In the genomic region with DNA sequence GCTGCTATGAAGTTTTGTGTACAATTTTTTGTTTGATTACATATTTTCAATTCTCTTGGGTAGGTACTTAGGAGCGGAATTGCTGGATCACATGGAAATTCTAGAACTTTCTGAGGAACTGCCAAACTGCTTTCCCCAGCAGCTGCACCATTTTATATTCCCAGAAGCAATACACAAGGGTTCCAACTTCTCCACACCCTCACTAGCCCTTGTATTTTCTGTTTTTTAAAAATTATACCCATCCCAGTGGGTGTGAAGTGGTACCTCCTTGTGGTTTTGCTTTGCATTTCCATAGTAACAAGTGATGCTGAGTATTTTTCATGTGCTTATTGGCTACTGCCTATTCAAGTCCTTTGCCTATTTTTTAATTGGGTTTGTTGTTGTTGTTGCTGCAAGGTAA, we compare ENCODE assay signal across 27 cellular contexts. TPM values are rescaled to one million over a fixed set of nuclear protein-coding genes. Genes with fewer than 3 reads are reported as not detected.
DNase-seq lines count a peak whose midpoint lies in the region; ATAC-seq, FAIRE-seq and TF ChIP-seq lines count a peak whose summit lies in the region.
"Had no signal": no experiment of that assay in that cellular context is flagged by ENCODE, and none has a peak within 500 bp of the region (broad histone marks: within the 10 kb centered on the region; RNA-seq: fewer than 3 reads in every experiment).

No MANE protein-coding gene starts in this region.

- H3K27me3 ChIP-seq in HepG2 (ENCODE audit: control insufficient read depth in 1 of 2, insufficient read depth in 2 of 2, low read length in 2 of 2) (no peaks in the 10 kb centered on the region), right lobe of liver (no peaks in the 10 kb centered on the region), H1 (replicated peaks in 1 of 4; ENCODE audit: control insufficient read depth in 3 of 4, extremely low read depth in 1 of 4, insufficient read depth in 3 of 4, low read length in 3 of 4) (no peaks in the 10 kb centered on the region)
- H3K27me3 ChIP-seq: MG63, sigmoid colon had no signal

- TF ChIP-seq RAD21 in HepG2 (CRISPR knock-in tag; IDR thresholded peaks at IDR 0.05) (no peak), H1 (IDR thresholded peaks at IDR 0.05 in 1 of 2, conservative IDR thresholded peaks at IDR 0.05 in 1 of 2; ENCODE audit: low read depth in 2 of 2, low read length in 2 of 2) (no peak)

- no peak overlapping the region for H3K14ac ChIP-seq in H1 (ENCODE audit: insufficient read length)

- no peak overlapping the region for H3K18ac ChIP-seq in H1 (ENCODE audit: extremely low read depth, low read length)

- POLR2A ChIA-PET in HepG2 (lab: Yijun Ruan, JAX) (no interaction called here), H1 (lab: Charles Lee; ENCODE audit: partially characterized antibody) (no interaction called here)

- H3K9me3 ChIP-seq in HepG2 (ENCODE audit: low read length) (peaks cover 12% of the 10 kb centered on the region; the same call in 1 of the 2 replicates), right lobe of liver (no peaks in the 10 kb centered on the region), H1 (ENCODE audit: insufficient read depth in 2 of 2, low read depth in 1 of 2, low read length in 1 of 2) (peaks cover 10 to 11% of the 10 kb centered on the region in 2 experiments; a peak in 2 of 4 replicates)
- H3K9me3 ChIP-seq: MG63, sigmoid colon had no signal

- TF ChIP-seq EP300 in HepG2 (IDR thresholded peaks at IDR 0.05; ENCODE audit: low read depth in 2 of 2, low read length in 2 of 2) (no peak), HepG2 (CRISPR knock-in tag; IDR thresholded peaks at IDR 0.05; ENCODE audit: borderline replicate concordance) (no peak), H1 (IDR thresholded peaks at IDR 0.05; ENCODE audit: borderline replicate concordance in 1 of 2, low read depth in 2 of 2, low read length in 2 of 2) (no peak)

- no peak overlapping the region for H2BK12ac ChIP-seq in H1 (ENCODE audit: low read depth, low read length)

- H3K4me3 Mint-ChIP-seq in activated T-cell treated with anti-CD3 and anti-CD28 coated beads, Interleukin-2, amount 50 U/mL, for 24 hours: no peak overlapping the region
- H3K4me3 Mint-ChIP-seq: activated naive CD8-positive, alpha-beta T cell treated with anti-CD3 and anti-CD28 coated beads, Interleukin-2, amount 10 ng/mL, durations not matched to agents 7 days and 5 days; activated T-helper 17 cell treated with anti-CD3 and anti-CD28 coated beads, Interleukin-2, amount 50 U/mL, for 72 hours; CD8-positive, alpha-beta T cell; naive thymus-derived CD4-positive, alpha-beta T cell had no signal

- H3K4me1 ChIP-seq in HepG2 (ENCODE audit: insufficient read depth, low read length) (peaks cover 31% of the 10 kb centered on the region), right lobe of liver (no peaks in the 10 kb centered on the region), H1 (replicated peaks in 1 of 4; ENCODE audit: control insufficient read depth in 3 of 4, insufficient read depth in 4 of 4, low read length in 3 of 4) (no peaks in the 10 kb centered on the region)

- whole genome bisulfite sequencing in HepG2 (ENCODE audit: low lambda C conversion rate): 92% methylated on average over 1 of the region's 1 CpG
- WGBS in right lobe of liver (ENCODE audit: insufficient coverage, low coverage, low lambda C conversion rate, missing lambda C conversion rate): 78% methylated on average over 1 of the region's 1 CpG
- 95% methylated on average over 1 of the region's 1 CpG; no CpG with 5 or more reads in 1 of the 2 experiments for WGBS in H1 (ENCODE audit: extremely low coverage in 1 of 2, insufficient coverage in 1 of 2, insufficient read length in 1 of 2, insufficient replicate concordance in 2 of 2, low coverage in 1 of 2, low lambda C conversion rate in 2 of 2, missing lambda C conversion rate in 1 of 2), 2 experiments

- H4K5ac ChIP-seq in H1 (ENCODE audit: insufficient read length, low read depth, low read length): no peak overlapping the region

- H3K36me3 ChIP-seq in HepG2 (replicated peaks in 1 of 2; ENCODE audit: control insufficient read depth in 1 of 2, insufficient read depth in 2 of 2, low read length in 2 of 2) (no peaks in the 10 kb centered on the region), right lobe of liver (no peaks in the 10 kb centered on the region), H1 (ENCODE audit: control insufficient read depth in 2 of 4, insufficient read depth in 4 of 4, low read length in 3 of 4) (no peaks in the 10 kb centered on the region)
- H3K36me3 ChIP-seq: MG63, sigmoid colon had no signal

- H2AFZ ChIP-seq in HepG2 (ENCODE audit: low read length) (no peak overlapping the region), H1 (ENCODE audit: low read length) (no peak overlapping the region)

- BruUV-seq in HepG2 (replicated peaks; lab: Mats Ljungman, UMichigan): no TSS peak

- H3K36me3 Mint-ChIP-seq in activated T-cell treated with anti-CD3 and anti-CD28 coated beads, Interleukin-2, amount 50 U/mL, for 24 hours (ENCODE audit: low read depth): no peaks in the 10 kb centered on the region
- H3K36me3 Mint-ChIP-seq: activated naive CD8-positive, alpha-beta T cell treated with anti-CD3 and anti-CD28 coated beads, Interleukin-2, amount 10 ng/mL, durations not matched to agents 7 days and 5 days; CD8-positive, alpha-beta T cell; naive thymus-derived CD4-positive, alpha-beta T cell had no signal

- H3K23me2 ChIP-seq in H1 (ENCODE audit: low read depth, low read length): no peaks in the 10 kb centered on the region

- H2AK5ac ChIP-seq in H1 (ENCODE audit: low read depth, low read length): no peak overlapping the region

- H3K4ac ChIP-seq in H1 (replicated peaks; ENCODE audit: insufficient read length, low read depth, low read length): no peak overlapping the region

- H3K56ac ChIP-seq in H1 (replicated peaks; ENCODE audit: insufficient read length, low read depth, low read length): no peak overlapping the region

- ATAC-seq in HepG2 (no peak), right lobe of liver (no peak), HG02678 (IDR thresholded peaks at IDR 0.05; ENCODE audit: unreplicated experiment) (no peak)
- ATAC-seq: activated T-helper 17 cell treated with anti-CD3 and anti-CD28 coated beads, Interleukin-2, amount 50 U/mL, for 72 hours; CD8-positive, alpha-beta T cell; esophagus mucosa; naive thymus-derived CD4-positive, alpha-beta T cell had no signal

- H3K27ac ChIP-seq in HepG2 (ENCODE audit: extremely low read length, insufficient read depth, low read length) (no peak overlapping the region), right lobe of liver (no peak overlapping the region), H1 (ENCODE audit: low read depth, low read length) (no peak overlapping the region)
- H3K27ac ChIP-seq: sigmoid colon had no signal

- no peak for TF ChIP-seq CTCF in HepG2 (CRISPR knock-in tag; IDR thresholded peaks at IDR 0.05)
- no peak for TF ChIP-seq CTCF in right lobe of liver (IDR thresholded peaks at IDR 0.05)
- no peak for TF ChIP-seq CTCF in H1 (IDR thresholded peaks at IDR 0.05; ENCODE audit: control extremely low read depth in 1 of 3, insufficient read depth in 1 of 3, low read depth in 1 of 3, low read length in 3 of 3)

- H3K9ac ChIP-seq in HepG2 (ENCODE audit: insufficient read depth, low read depth, low read length): no peak overlapping the region
- H3K9ac ChIP-seq in H1 (replicated peaks in 1 of 4; ENCODE audit: extremely low read depth in 1 of 4, low read depth in 3 of 4, low read length in 3 of 4): no peak overlapping the region

- H3K27ac Mint-ChIP-seq in activated T-cell treated with anti-CD3 and anti-CD28 coated beads, Interleukin-2, amount 50 U/mL, for 24 hours: no peak overlapping the region
- H3K27ac Mint-ChIP-seq: activated naive CD8-positive, alpha-beta T cell treated with anti-CD3 and anti-CD28 coated beads, Interleukin-2, amount 10 ng/mL, durations not matched to agents 7 days and 5 days; activated T-helper 17 cell treated with anti-CD3 and anti-CD28 coated beads, Interleukin-2, amount 50 U/mL, for 72 hours; CD8-positive, alpha-beta T cell; naive thymus-derived CD4-positive, alpha-beta T cell had no signal

- H4K20me1 ChIP-seq in HepG2 (ENCODE audit: insufficient read depth, low read length) (no peaks in the 10 kb centered on the region), H1 (replicated peaks in 1 of 2; ENCODE audit: control insufficient read depth in 1 of 2, insufficient read depth in 2 of 2, low read length in 2 of 2) (no peaks in the 10 kb centered on the region)

- H3K79me2 ChIP-seq in HepG2 (ENCODE audit: insufficient read depth, low read length) (no peaks in the 10 kb centered on the region), H1 (ENCODE audit: control insufficient read depth in 1 of 2, insufficient read depth in 2 of 2, low read length in 2 of 2) (no peaks in the 10 kb centered on the region)

- DNase-seq in HepG2 (ENCODE audit: low spot score): no peak
- no peak for DNase-seq in right lobe of liver
- DNase-seq in OCI-M1 (lab: John Stamatoyannopoulos, UW): peak; percentile 17
- no peak for DNase-seq in H1 (ENCODE audit: low read depth in 1 of 2, low spot score in 2 of 2)
- no peak for DNase-seq in Ammon's horn (ENCODE audit: low spot score)
- no peak for DNase-seq in H54 (ENCODE audit: insufficient read length, low spot score)
- DNase-seq in activated T-cell treated with anti-CD3 and anti-CD28 coated beads, Interleukin-2, amount 50 U/mL, for 24 hours: no peak
- DNase-seq: activated CD4-positive, CD25-positive, alpha-beta regulatory T cell treated with anti-CD3 and anti-CD28 coated beads, Interleukin-2, amount 50 U/mL, for 72 hours; activated naive CD8-positive, alpha-beta T cell treated with anti-CD3 and anti-CD28 coated beads, Interleukin-2, amount 10 ng/mL, durations not matched to agents 7 days and 5 days; CD8-positive, alpha-beta T cell; islet precursor cell; mammary epithelial cell; MG63; NCI-H2029; NCI-H446 treated with DMSO at 0.1 percent for 48 hours; SHP77; sigmoid colon had no signal

- FAIRE-seq in HepG2 (lab: Jason Lieb, UNC): no peak
- no peak for FAIRE-seq in H1 (lab: Jason Lieb, UNC)
- FAIRE-seq in H54 (lab: Jason Lieb, UNC): no peak
- FAIRE-seq: G401.6, GM12891 had no signal

- in situ Hi-C loops in HepG2 (cut with HindIII; ENCODE audit: extremely low pct_ligation_motif_present, low pct_unique_long_range_greater_than_20kb): loop anchor here (10.0 kb wide), 1 partner anchor 595 kb away; no protein-coding TSS in a partner anchor

- H3K27me3 Mint-ChIP-seq in activated T-cell treated with anti-CD3 and anti-CD28 coated beads, Interleukin-2, amount 50 U/mL, for 24 hours: peaks cover 15% of the 10 kb centered on the region

- H4K91ac ChIP-seq in H1 (replicated peaks; ENCODE audit: insufficient read length, low read length): no peak overlapping the region

- peaks cover 4% of the 10 kb centered on the region for H3K4me1 Mint-ChIP-seq in activated T-cell treated with anti-CD3 and anti-CD28 coated beads, Interleukin-2, amount 50 U/mL, for 24 hours (ENCODE audit: low read depth)
- H3K4me1 Mint-ChIP-seq: activated naive CD8-positive, alpha-beta T cell treated with anti-CD3 and anti-CD28 coated beads, Interleukin-2, amount 10 ng/mL, durations not matched to agents 7 days and 5 days; activated T-helper 17 cell treated with anti-CD3 and anti-CD28 coated beads, Interleukin-2, amount 50 U/mL, for 72 hours; naive thymus-derived CD4-positive, alpha-beta T cell had no signal

- H2BK15ac ChIP-seq in H1 (ENCODE audit: low read length): no peak overlapping the region

- intact Hi-C loops in HepG2 (cut with micrococcal nuclease; ENCODE audit: unreplicated experiment): no loop called here
- intact Hi-C loops in right lobe of liver (cut with DNase I): no loop called here

- no peaks in the 10 kb centered on the region for H3K79me1 ChIP-seq in H1 (ENCODE audit: low read depth, low read length)

- H3K4me3 ChIP-seq in HepG2 (replicated peaks in 1 of 3; ENCODE audit: insufficient read depth in 1 of 3, low read depth in 2 of 3, low read length in 3 of 3) (no peak overlapping the region), right lobe of liver (no peak overlapping the region), H1 (ENCODE audit: extremely low read depth in 1 of 4, insufficient read depth in 2 of 4, low read depth in 3 of 4, low read length in 4 of 4) (no peak overlapping the region)
- H3K4me3 ChIP-seq: MG63, sigmoid colon had no signal

- CTCF ChIA-PET in HepG2 (lab: Yijun Ruan, JAX; ENCODE audit: low intra/inter-chr PET ratio, low total read pairs): no interaction called here
- CTCF ChIA-PET in H1 (lab: Charles Lee; ENCODE audit: partially characterized antibody): no interaction called here

- no peak overlapping the region for H2BK120ac ChIP-seq in H1 (replicated peaks; ENCODE audit: low read depth, low read length)

- H2BK20ac ChIP-seq in H1 (ENCODE audit: low read length): no peak overlapping the region

- H3K9me3 Mint-ChIP-seq in activated T-cell treated with anti-CD3 and anti-CD28 coated beads, Interleukin-2, amount 50 U/mL, for 24 hours: no peaks in the 10 kb centered on the region
- H3K9me3 Mint-ChIP-seq: activated naive CD8-positive, alpha-beta T cell treated with anti-CD3 and anti-CD28 coated beads, Interleukin-2, amount 10 ng/mL, durations not matched to agents 7 days and 5 days; activated T-helper 17 cell treated with anti-CD3 and anti-CD28 coated beads, Interleukin-2, amount 50 U/mL, for 72 hours had no signal

- TF ChIP-seq POLR2A in HepG2 (IDR thresholded peaks at IDR 0.05; ENCODE audit: insufficient read depth in 1 of 2, low read depth in 2 of 2, low read length in 2 of 2) (no peak), right lobe of liver (IDR thresholded peaks at IDR 0.05) (no peak), H1 (IDR thresholded peaks at IDR 0.05; ENCODE audit: control extremely low read depth in 1 of 2, low read depth in 2 of 2, low read length in 2 of 2) (no peak), H54 (IDR thresholded peaks at IDR 0.05; ENCODE audit: low read depth, low read length) (no peak)

- no peak overlapping the region for H2BK5ac ChIP-seq in H1 (ENCODE audit: low read depth, low read length)

- H4K8ac ChIP-seq in H1 (ENCODE audit: extremely low read depth, insufficient read depth, low read length): no peak overlapping the region

- H3K23ac ChIP-seq in H1 (ENCODE audit: insufficient read length): no peak overlapping the region

- no peak overlapping the region for H3K4me2 ChIP-seq in HepG2 (ENCODE audit: low read depth, low read length)
- H3K4me2 ChIP-seq in H1 (ENCODE audit: insufficient read depth in 1 of 2, low read depth in 2 of 2, low read length in 2 of 2): no peak overlapping the region

RNA-seq across cellular contexts. Expression of a gene that starts 20.9 kb away (rescaled TPM):
- total RNA-seq in HepG2 (2016; rRNA removed; fragmentation: Illumina TruSeq; extraction: Trizol) (0.56 TPM in 1 of 2 replicates, not detected in the other), right lobe of liver (not detected)
- total RNA-seq in HepG2 (2016; cell fraction: cytosol; rRNA removed; fragmentation: Illumina TruSeq; extraction: Trizol; ENCODE audit: low read depth): not detected in 2 replicates
- 0.26 TPM in 1 of 2 replicates, not detected in the other for total RNA-seq in HepG2 (2016; cell fraction: insoluble cytoplasmic fraction; rRNA removed; fragmentation: Illumina TruSeq; extraction: Trizol)
- total RNA-seq in HepG2 (2016; cell fraction: membrane; rRNA removed; fragmentation: Illumina TruSeq; extraction: Trizol): 0.24 and 0.34 TPM in 2 replicates
- total RNA-seq in HepG2 (2016; cell fraction: nucleus; rRNA removed; fragmentation: Illumina TruSeq; extraction: Trizol): not detected in 2 replicates
- polyA plus RNA-seq in HepG2 (2011; rRNA removed) (0.09 and 0.21 TPM in 2 replicates), H1 (2011; rRNA removed) (not detected in 2 replicates)
- not detected in 2 replicates for polyA plus RNA-seq in HepG2 (2011; cell fraction: cytosol; rRNA removed)
- not detected in 2 replicates for polyA plus RNA-seq in HepG2 (2011; cell fraction: nucleus; rRNA removed)
- polyA plus RNA-seq in HepG2 (2012): 0.53 and 0.59 TPM in 2 replicates
- 0.18 and 0.19 TPM in 2 replicates for polyA plus RNA-seq in HepG2 (2016; cell fraction: cytosol; fragmentation: Illumina TruSeq; extraction: Trizol; ENCODE audit: low read depth)
- not detected in 2 replicates for polyA plus RNA-seq in HepG2 (2016; cell fraction: insoluble cytoplasmic fraction; fragmentation: Illumina TruSeq; extraction: Trizol; ENCODE audit: low read depth)
- 0.26 TPM in 1 of 2 replicates, not detected in the other for polyA plus RNA-seq in HepG2 (2016; cell fraction: membrane; fragmentation: Illumina TruSeq; extraction: Trizol; ENCODE audit: low read depth)
- not detected in 2 replicates for polyA plus RNA-seq in HepG2 (2016; cell fraction: nucleus; fragmentation: Illumina TruSeq; extraction: Trizol; ENCODE audit: insufficient read depth, low read depth)
- polyA minus RNA-seq in HepG2 (2011; rRNA and poly(A)+ RNA removed; ENCODE audit: low replicate concordance): not detected in 2 replicates
- polyA minus RNA-seq in HepG2 (2011; cell fraction: cytosol; rRNA and poly(A)+ RNA removed): not detected in 2 replicates
- not detected in 2 replicates for polyA minus RNA-seq in HepG2 (2011; cell fraction: nucleus; rRNA and poly(A)+ RNA removed)
- not detected in 2 replicates for total RNA-seq in H1 (2021; fragmentation: NEBNext Ultra II Directional; extraction: Animal tissue kit (Norgen Biotek cat#: 25700))
- polyA plus RNA-seq in H1 (2011; cell fraction: cytosol; rRNA removed): not detected
- not detected for polyA plus RNA-seq in H1 (2011; cell fraction: nucleus; rRNA removed)
- polyA plus RNA-seq in H1 (2012, experiment 1 of 2): 0.23 to 3.0 TPM (median 0.65 TPM) in 4 replicates
- polyA plus RNA-seq in H1 (2012, experiment 2 of 2): not detected
- not detected for polyA plus RNA-seq in H1 (2013, experiment 1 of 2)
- 0.07 TPM for polyA plus RNA-seq in H1 (2013, experiment 2 of 2)
- not detected in 2 replicates for polyA minus RNA-seq in H1 (2011; rRNA and poly(A)+ RNA removed)
- not detected for polyA minus RNA-seq in H1 (2011; cell fraction: cytosol; rRNA and poly(A)+ RNA removed)
- not detected for polyA minus RNA-seq in H1 (2011; cell fraction: nucleus; rRNA and poly(A)+ RNA removed)
- total RNA-seq: activated naive CD8-positive, alpha-beta T cell treated with anti-CD3 and anti-CD28 coated beads, Interleukin-2, amount 10 ng/mL, durations not matched to agents 7 days and 5 days; activated T-helper 17 cell treated with anti-CD3 and anti-CD28 coated beads, Interleukin-2, amount 50 U/mL, for 72 hours; esophagus mucosa; HT1080; mammary epithelial cell; naive thymus-derived CD4-positive, alpha-beta T cell; osteocyte; sigmoid colon; subcutaneous adipose tissue; urinary bladder had no signal
- polyA plus RNA-seq: mammary epithelial cell; naive thymus-derived CD4-positive, alpha-beta T cell; sigmoid colon; urinary bladder had no signal
